16 cellular contexts compared by ENCODE assay signal in the genomic region with DNA sequence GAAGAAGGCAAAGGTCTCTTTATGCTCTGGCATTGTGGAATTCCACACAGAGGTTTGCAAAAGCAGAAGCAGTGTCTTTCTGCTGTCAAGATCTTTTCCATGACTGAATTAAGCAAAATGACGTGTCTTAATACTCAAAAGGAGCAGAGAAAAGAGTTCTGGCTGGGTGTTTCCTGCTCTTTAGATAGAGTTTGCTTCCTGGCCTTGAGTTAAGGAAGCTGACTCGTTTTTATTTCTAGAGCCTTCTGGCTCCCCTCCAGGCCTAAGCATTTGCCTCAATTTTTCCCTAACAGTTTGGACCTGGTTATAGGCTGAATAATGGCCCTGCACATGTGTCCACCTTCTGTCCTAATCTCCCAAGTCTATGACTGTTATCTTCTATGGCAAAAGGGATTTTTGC. TPM values are rescaled to one million over a fixed set of nuclear protein-coding genes. Genes with fewer than 3 reads are reported as not detected.
DNase-seq lines count a peak whose midpoint lies in the region; ATAC-seq and TF ChIP-seq lines count a peak whose summit lies in the region.
"Had no signal": no experiment of that assay in that cellular context is flagged by ENCODE, and none has a peak within 500 bp of the region (broad histone marks: within the 10 kb centered on the region; RNA-seq: fewer than 3 reads in every experiment).

No MANE protein-coding gene starts in this region.

- no peaks in the 10 kb centered on the region for H3K4me1 Mint-ChIP-seq in activated T-helper 2 cell treated with anti-CD3 and anti-CD28 coated beads, Interferon-gamma antibody, Interleukin-2, Interleukin-4, amounts not matched to agents 10 μg/mL and 5 μg/mL and 100 μg/mL, durations not matched to agents 14 hours and 24 hours and 36 hours (ENCODE audit: low read depth)
- no peaks in the 10 kb centered on the region for H3K4me1 Mint-ChIP-seq in MCF 10A (ENCODE audit: insufficient read depth, unreplicated experiment)

- POLR2A ChIA-PET in PC-3 (lab: Charles Lee; ENCODE audit: unreplicated experiment) (no interaction called here), MCF 10A (lab: Yijun Ruan, JAX) (no interaction called here)

- H3K4me3 ChIP-seq in PC-3 (ENCODE audit: low read length) (no peak overlapping the region), esophagus squamous epithelium (no peak overlapping the region), lower lobe of right lung (no peak overlapping the region), tibial nerve (no peak overlapping the region), brain microvascular endothelial cell (ENCODE audit: low read depth, low read length) (no peak overlapping the region)

- H3K4me2 ChIP-seq in PC-3 (ENCODE audit: low read length), result no peak overlapping the region

- H3K27ac ChIP-seq in PC-3 (ENCODE audit: low read length), result no peak overlapping the region
- peak overlapping the region in 3 of 4 donors; percentile 65 to 74 (median 74) for H3K27ac ChIP-seq in esophagus squamous epithelium
- H3K27ac ChIP-seq in lower lobe of right lung, result peak overlapping the region; percentile 60
- H3K27ac ChIP-seq in tibial nerve, result peak overlapping the region in 3 of 4 donors; percentile 11 to 71 (median 42)
- no peak overlapping the region for H3K27ac ChIP-seq in brain microvascular endothelial cell

- H3K27ac Mint-ChIP-seq in activated T-helper 2 cell treated with anti-CD3 and anti-CD28 coated beads, Interferon-gamma antibody, Interleukin-2, Interleukin-4, amounts not matched to agents 10 μg/mL and 5 μg/mL and 100 μg/mL, durations not matched to agents 14 hours and 24 hours and 36 hours, result no peak overlapping the region
- H3K27ac Mint-ChIP-seq in MCF 10A (ENCODE audit: low read depth, unreplicated experiment), result no peak overlapping the region
- H3K27ac Mint-ChIP-seq: activated T-cell treated with anti-CD3 and anti-CD28 coated beads, Interleukin-2, amount 50 U/mL, for 24 hours; CD8-positive, alpha-beta T cell had no signal

- intact Hi-C loops in PC-3 (cut with micrococcal nuclease), result loop anchor here (10.0 kb wide), 1 partner anchor 184 kb away; a partner anchor contains a TSS
- intact Hi-C loops in esophagus squamous epithelium (cut with DNase I), result no loop called here
- intact Hi-C loops in lower lobe of right lung (cut with DNase I), result no loop called here
- intact Hi-C loops in activated T-helper 2 cell treated with anti-CD3 and anti-CD28 coated beads, Interferon-gamma antibody, Interleukin-2, Interleukin-4, amounts not matched to agents 10 μg/mL and 5 μg/mL and 100 μg/mL, durations not matched to agents 14 hours and 24 hours and 36 hours (cut with micrococcal nuclease), result no loop called here
- intact Hi-C loops in MCF 10A (cut with micrococcal nuclease), result no loop called here

- H3K27me3 ChIP-seq in PC-3 (ENCODE audit: low read length) (no peaks in the 10 kb centered on the region), esophagus squamous epithelium (no peaks in the 10 kb centered on the region), lower lobe of right lung (ENCODE audit: low read depth) (no peaks in the 10 kb centered on the region), tibial nerve (no peaks in the 10 kb centered on the region), brain microvascular endothelial cell (replicated peaks) (no peaks in the 10 kb centered on the region)

- H3K9me3 ChIP-seq in PC-3 (ENCODE audit: low read length) (no peaks in the 10 kb centered on the region), esophagus squamous epithelium (no peaks in the 10 kb centered on the region), lower lobe of right lung (no peaks in the 10 kb centered on the region), tibial nerve (no peaks in the 10 kb centered on the region)

- TF ChIP-seq POLR2A in esophagus squamous epithelium (IDR thresholded peaks at IDR 0.05) (no peak), tibial nerve (IDR thresholded peaks at IDR 0.05) (no peak)

- no peaks in the 10 kb centered on the region for H3K4me1 ChIP-seq in PC-3 (ENCODE audit: insufficient read depth, low read length)
- H3K4me1 ChIP-seq in esophagus squamous epithelium, result peaks cover 4 to 20% (median 7%) of the 10 kb centered on the region in 3 donors
- H3K4me1 ChIP-seq in lower lobe of right lung, result peaks cover 10% of the 10 kb centered on the region
- H3K4me1 ChIP-seq in tibial nerve, result no peaks in the 10 kb centered on the region

- no TSS peak for BruUV-seq in PC-3 (replicated peaks; lab: Mats Ljungman, UMichigan)
- no TSS peak for BruUV-seq in MCF 10A (replicated peaks; lab: Mats Ljungman, UMichigan)

- CTCF ChIA-PET in PC-3 (lab: Charles Lee) (no interaction called here), MCF 10A (lab: Yijun Ruan, JAX) (interaction anchor here (0.6 to 1.4 kb wide), 2 partner anchors 258 to 496 kb away, joined by 3 to 4 read pairs; no protein-coding TSS in a partner anchor)

- no peaks in the 10 kb centered on the region for H3K27me3 Mint-ChIP-seq in activated T-helper 2 cell treated with anti-CD3 and anti-CD28 coated beads, Interferon-gamma antibody, Interleukin-2, Interleukin-4, amounts not matched to agents 10 μg/mL and 5 μg/mL and 100 μg/mL, durations not matched to agents 14 hours and 24 hours and 36 hours (ENCODE audit: low read depth)
- H3K27me3 Mint-ChIP-seq in MCF 10A (ENCODE audit: insufficient read depth, unreplicated experiment), result no peaks in the 10 kb centered on the region
- H3K27me3 Mint-ChIP-seq: activated T-cell treated with anti-CD3 and anti-CD28 coated beads, Interleukin-2, amount 50 U/mL, for 24 hours had no signal

- H2AFZ ChIP-seq in PC-3 (ENCODE audit: low read length), result no peak overlapping the region

- TF ChIP-seq EP300 in tibial nerve (IDR thresholded peaks at IDR 0.05), result peak; percentile 60 to 81

- no peaks in the 10 kb centered on the region for H3K36me3 Mint-ChIP-seq in activated T-helper 2 cell treated with anti-CD3 and anti-CD28 coated beads, Interferon-gamma antibody, Interleukin-2, Interleukin-4, amounts not matched to agents 10 μg/mL and 5 μg/mL and 100 μg/mL, durations not matched to agents 14 hours and 24 hours and 36 hours (ENCODE audit: low read depth)
- H3K36me3 Mint-ChIP-seq in MCF 10A (ENCODE audit: insufficient read depth, unreplicated experiment), result no peaks in the 10 kb centered on the region

- 15 to 21% methylated on average over 2 of the region's 2 CpGs for WGBS in esophagus squamous epithelium, 2 donors
- WGBS in tibial nerve, 2 donors, result 17 to 24% methylated on average over 2 of the region's 2 CpGs

- H3K9ac ChIP-seq in PC-3 (ENCODE audit: low read length), result no peak overlapping the region

- H4K20me1 ChIP-seq in PC-3 (ENCODE audit: low read length), result no peaks in the 10 kb centered on the region

- H3K79me2 ChIP-seq in PC-3 (ENCODE audit: low read length), result no peaks in the 10 kb centered on the region

- ATAC-seq in PC-3, result peak; percentile 18; the same call in 1 of the 2 replicates
- ATAC-seq in lower lobe of right lung, result peak; percentile 13 to 14
- no peak for ATAC-seq in GM21825 (IDR thresholded peaks at IDR 0.05; ENCODE audit: unreplicated experiment)
- ATAC-seq: CD8-positive, alpha-beta T cell had no signal

- no peaks in the 10 kb centered on the region for H3K36me3 ChIP-seq in PC-3 (ENCODE audit: low read depth, low read length)
- no peaks in the 10 kb centered on the region for H3K36me3 ChIP-seq in esophagus squamous epithelium
- H3K36me3 ChIP-seq in lower lobe of right lung, result no peaks in the 10 kb centered on the region
- no peaks in the 10 kb centered on the region for H3K36me3 ChIP-seq in tibial nerve
- no peaks in the 10 kb centered on the region for H3K36me3 ChIP-seq in brain microvascular endothelial cell (replicated peaks)

- no peaks in the 10 kb centered on the region for H3K9me3 Mint-ChIP-seq in activated T-helper 2 cell treated with anti-CD3 and anti-CD28 coated beads, Interferon-gamma antibody, Interleukin-2, Interleukin-4, amounts not matched to agents 10 μg/mL and 5 μg/mL and 100 μg/mL, durations not matched to agents 14 hours and 24 hours and 36 hours
- no peaks in the 10 kb centered on the region for H3K9me3 Mint-ChIP-seq in MCF 10A (ENCODE audit: unreplicated experiment)
- H3K9me3 Mint-ChIP-seq: activated T-cell treated with anti-CD3 and anti-CD28 coated beads, Interleukin-2, amount 50 U/mL, for 24 hours; CD8-positive, alpha-beta T cell had no signal

- no peak for DNase-seq in PC-3
- no peak for DNase-seq in esophagus squamous epithelium (lab: John Stamatoyannopoulos, UW)
- DNase-seq in lower lobe of right lung, result no peak
- DNase-seq in tibial nerve (ENCODE audit: low spot score in 2 of 2), result no peak
- no peak for DNase-seq in activated T-helper 2 cell treated with anti-CD3 and anti-CD28 coated beads, Interferon-gamma antibody, Interleukin-2, Interleukin-4, amounts not matched to agents 10 μg/mL and 5 μg/mL and 100 μg/mL, durations not matched to agents 14 hours and 24 hours and 36 hours (ENCODE audit: low spot score)
- no peak for DNase-seq in MCF 10A (ENCODE audit: unreplicated experiment)
- no peak for DNase-seq in brain microvascular endothelial cell
- DNase-seq: activated T-cell treated with anti-CD3 and anti-CD28 coated beads, Interleukin-2, amount 50 U/mL, for 24 hours; caudate nucleus; CD8-positive, alpha-beta T cell; islet precursor cell; NCI-H1048; NCI-H510A treated with DMSO at 0.1 percent for 48 hours; SIG-M5 had no signal

- H3K4me3 Mint-ChIP-seq in activated T-helper 2 cell treated with anti-CD3 and anti-CD28 coated beads, Interferon-gamma antibody, Interleukin-2, Interleukin-4, amounts not matched to agents 10 μg/mL and 5 μg/mL and 100 μg/mL, durations not matched to agents 14 hours and 24 hours and 36 hours (ENCODE audit: low read depth), result no peak overlapping the region
- no peak overlapping the region for H3K4me3 Mint-ChIP-seq in MCF 10A (ENCODE audit: unreplicated experiment)
- H3K4me3 Mint-ChIP-seq: activated T-cell treated with anti-CD3 and anti-CD28 coated beads, Interleukin-2, amount 50 U/mL, for 24 hours; CD8-positive, alpha-beta T cell had no signal

- no peak for TF ChIP-seq CTCF in PC-3 (conservative IDR thresholded peaks at IDR 0.05; ENCODE audit: low read depth, low read length)
- no peak for TF ChIP-seq CTCF in esophagus squamous epithelium (IDR thresholded peaks at IDR 0.05)
- no peak for TF ChIP-seq CTCF in lower lobe of right lung (IDR thresholded peaks at IDR 0.05)
- TF ChIP-seq CTCF in tibial nerve (IDR thresholded peaks at IDR 0.05), result no peak
- no peak for TF ChIP-seq CTCF in MCF 10A (IDR thresholded peaks at IDR 0.05; ENCODE audit: unreplicated experiment)
- no peak for TF ChIP-seq CTCF in brain microvascular endothelial cell (IDR thresholded peaks at IDR 0.05; ENCODE audit: low read depth, low read length, missing control alignments)

- H3K9me2 ChIP-seq in PC-3 (replicated peaks; ENCODE audit: low read length), result no peaks in the 10 kb centered on the region

- in situ Hi-C loops in brain microvascular endothelial cell (cut with HindIII; ENCODE audit: low pct_ligation_motif_present, low sequenced_read_pairs), result no loop called here

- no peaks in the 10 kb centered on the region for H3F3A ChIP-seq in PC-3 (ENCODE audit: low read length, unreplicated experiment)

RNA-seq across cellular contexts. Expression of a gene that starts 21.6 kb away (rescaled TPM):
- total RNA-seq in PC-3 (2014; rRNA removed) (not detected in 2 replicates), esophagus squamous epithelium (under 1 TPM in 1 of 4 donors, not detected in 3; 0.70 TPM), lower lobe of right lung (not detected), tibial nerve (not detected), MCF 10A (2022) (not detected in 2 replicates)
- not detected in 2 replicates for total RNA-seq in activated T-helper 2 cell treated with anti-CD3 and anti-CD28 coated beads, Interferon-gamma antibody, Interleukin-2, Interleukin-4, amounts not matched to agents 10 μg/mL and 5 μg/mL and 100 μg/mL, durations not matched to agents 14 hours and 24 hours and 36 hours
- total RNA-seq: CD8-positive, alpha-beta T cell; epithelial cell of proximal tubule had no signal

RNA-seq across cellular contexts. Expression of a gene that starts 56.0 kb away (rescaled TPM):
- total RNA-seq in PC-3 (2014; rRNA removed), result not detected in 2 replicates
- total RNA-seq in esophagus squamous epithelium, result not detected
- not detected for total RNA-seq in lower lobe of right lung
- total RNA-seq in tibial nerve, result not detected
- total RNA-seq in activated T-helper 2 cell treated with anti-CD3 and anti-CD28 coated beads, Interferon-gamma antibody, Interleukin-2, Interleukin-4, amounts not matched to agents 10 μg/mL and 5 μg/mL and 100 μg/mL, durations not matched to agents 14 hours and 24 hours and 36 hours, result not detected in 2 replicates
- total RNA-seq in MCF 10A (2022), result not detected in 2 replicates
- total RNA-seq: CD8-positive, alpha-beta T cell; epithelial cell of proximal tubule had no signal

Comparison
In these comparisons a context has a peak if more than half of its experiments do, and no peak if none do; other contexts are left out.
1. H3K27ac ChIP-seq: peak in esophagus squamous epithelium (3 of 4), lower lobe of right lung (single experiment) and tibial nerve (3 of 4); none in PC-3 (single experiment) and brain microvascular endothelial cell (single experiment).